10 cellular contexts compared by ENCODE assay signal in the genomic region with DNA sequence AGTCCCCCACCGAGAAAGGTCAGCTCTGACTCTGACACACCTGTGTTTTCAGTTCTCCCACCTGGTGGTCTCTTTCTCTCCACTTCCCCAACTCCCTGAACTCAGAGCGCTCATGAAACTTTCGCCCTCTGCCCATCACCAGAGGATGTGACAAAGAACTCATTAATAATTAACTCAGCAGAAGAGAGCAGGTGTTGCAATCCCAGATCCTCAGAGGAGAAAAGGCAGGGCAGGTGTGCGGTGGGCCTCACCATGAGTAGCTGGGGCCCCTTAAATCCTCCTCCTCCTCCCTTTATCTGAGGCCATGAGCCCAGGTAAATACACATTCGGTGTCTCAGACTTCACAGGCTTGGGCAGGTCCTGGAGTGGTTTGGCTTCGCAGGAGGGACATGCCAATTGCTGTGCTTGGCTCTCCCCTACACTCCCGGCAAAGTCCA. TPM values are rescaled to one million over a fixed set of nuclear protein-coding genes. Genes with fewer than 3 reads are reported as not detected.
DNase-seq lines count a peak whose midpoint lies in the region; ATAC-seq and TF ChIP-seq lines count a peak whose summit lies in the region.
"Had no signal": no experiment of that assay in that cellular context is flagged by ENCODE, and none has a peak within 500 bp of the region (broad histone marks: within the 10 kb centered on the region; RNA-seq: fewer than 3 reads in every experiment).

No MANE protein-coding gene starts in this region.

- TF ChIP-seq CTCF in colonic mucosa (IDR thresholded peaks at IDR 0.05) (no peak), psoas muscle (IDR thresholded peaks at IDR 0.05) (no peak), ascending aorta (IDR thresholded peaks at IDR 0.05) (no peak)

- intact Hi-C loops in colonic mucosa (cut with DNase I), result no loop called here
- intact Hi-C loops in psoas muscle (cut with DNase I), result no loop called here
- intact Hi-C loops in ascending aorta (cut with DNase I), result no loop called here

- H3K4me1 ChIP-seq in colonic mucosa (peaks cover 30% of the 10 kb centered on the region), psoas muscle (peaks cover 15% of the 10 kb centered on the region), ascending aorta (peaks cover 0 to 17% of the 10 kb centered on the region in 2 donors)

- peak; percentile 67 for DNase-seq in colonic mucosa
- no peak for DNase-seq in psoas muscle
- DNase-seq in GDM1 (lab: John Stamatoyannopoulos, UW), result no peak
- no peak for DNase-seq in ascending aorta (ENCODE audit: low spot score in 2 of 2)
- DNase-seq: NCI-H82 had no signal

- H3K27ac ChIP-seq in colonic mucosa, result peak overlapping the region; percentile 89
- peak overlapping the region; percentile 48 for H3K27ac ChIP-seq in psoas muscle
- H3K27ac ChIP-seq in ascending aorta, result no peak overlapping the region

- ATAC-seq in GM19324 (IDR thresholded peaks at IDR 0.05; ENCODE audit: low FRiP score, unreplicated experiment), result peak; percentile 34
- ATAC-seq in HG03175 (IDR thresholded peaks at IDR 0.05; ENCODE audit: unreplicated experiment), result peak; percentile 47
- no peak for ATAC-seq in psoas muscle
- no peak for ATAC-seq in GM18861 (IDR thresholded peaks at IDR 0.05; ENCODE audit: unreplicated experiment)

- H3K36me3 ChIP-seq in colonic mucosa (no peaks in the 10 kb centered on the region), psoas muscle (ENCODE audit: insufficient read depth in 1 of 2, low read depth in 1 of 2) (no peaks in the 10 kb centered on the region), ascending aorta (no peaks in the 10 kb centered on the region)

- H3K4me3 ChIP-seq in colonic mucosa (no peak overlapping the region), psoas muscle (no peak overlapping the region), ascending aorta (no peak overlapping the region)
- H3K4me3 ChIP-seq: lung had no signal

- H3K27me3 ChIP-seq in colonic mucosa (no peaks in the 10 kb centered on the region), psoas muscle (ENCODE audit: insufficient read depth in 3 of 3, low read length in 2 of 3) (no peaks in the 10 kb centered on the region), ascending aorta (no peaks in the 10 kb centered on the region)

- WGBS in psoas muscle, 3 donors, result 89 to 93% (median 89%) methylated on average over 7 of the region's 7 CpGs

- H3K9me3 ChIP-seq in colonic mucosa (no peaks in the 10 kb centered on the region), psoas muscle (no peaks in the 10 kb centered on the region), ascending aorta (no peaks in the 10 kb centered on the region)

- peak overlapping the region in 1 of 2 donors; percentile 60 for H3K9ac ChIP-seq in colonic mucosa (ENCODE audit: low read depth in 2 of 2, low read length in 2 of 2)

RNA-seq across cellular contexts. Expression of a gene that starts 1.7 kb away (rescaled TPM):
- total RNA-seq in colonic mucosa (100 to 1,000 TPM in 1 of 2 donors, 10 to 100 TPM in 1; 92.5 to 110 TPM), psoas muscle (1 to 10 TPM in 3 of 4 donors, under 1 TPM in 1; 0.88 to 2.7 (median 1.8) TPM), ascending aorta (0.75 TPM)
- 1 to 10 TPM in 2 of 3 donors, under 1 TPM in 1; 0.98 to 2.6 (median 2.0) TPM for polyA plus RNA-seq in psoas muscle

RNA-seq across cellular contexts. Expression of a gene that starts 21.3 kb away (rescaled TPM):
- total RNA-seq in colonic mucosa (10 to 100 TPM; 24.3 to 24.7 TPM), psoas muscle (100 to 1,000 TPM in 2 of 4 donors, 10 to 100 TPM in 2; 50.0 to 468 (median 92.8) TPM), ascending aorta (15.1 TPM)
- 100 to 1,000 TPM in 1 of 3 donors, 10 to 100 TPM in 2; 49.9 to 561 (median 89.0) TPM for polyA plus RNA-seq in psoas muscle

RNA-seq across cellular contexts. Expression of a gene that starts 50.7 kb away (rescaled TPM):
- total RNA-seq in colonic mucosa (under 1 TPM; 0.48 to 0.59 TPM), psoas muscle (1 to 10 TPM; 1.3 to 3.0 (median 2.1) TPM), ascending aorta (0.32 TPM)
- 1 to 10 TPM; 1.0 to 2.0 (median 1.2) TPM for polyA plus RNA-seq in psoas muscle
- total RNA-seq: endothelial cell of umbilical vein had no signal
- polyA plus RNA-seq: endothelial cell of umbilical vein had no signal

Comparison
In these comparisons a context has a peak if more than half of its experiments do, and no peak if none do; other contexts are left out.
1. ATAC-seq: peak in GM19324 (single experiment) and HG03175 (single experiment); none in psoas muscle (0 of 4) and GM18861 (single experiment).
2. H3K27ac ChIP-seq: peak in colonic mucosa (single experiment) and psoas muscle (single experiment); none in ascending aorta (0 of 2).
3. RNA of a gene that starts 1.7 kb away (total RNA-seq): 92.5 to 110 TPM in colonic mucosa; 0.88 to 2.7 TPM in psoas muscle and 0.75 TPM in ascending aorta (single experiment); every median in the first group is over 10 times any median in the second.